8 cellular contexts compared by ENCODE assay signal in genomic region chr16:46947900-46948547, GRCh38. TPM values are rescaled to one million over a fixed set of nuclear protein-coding genes. Genes with fewer than 3 reads are reported as not detected.
DNase-seq lines count a peak whose midpoint lies in the region; ATAC-seq, FAIRE-seq and TF ChIP-seq lines count a peak whose summit lies in the region.

No MANE protein-coding gene starts in this region.

- TF ChIP-seq CTCF in A549 (IDR thresholded peaks at IDR 0.05) (peak; percentile 79), GM12864 (IDR thresholded peaks at IDR 0.05; ENCODE audit: low read depth, low read length, missing control alignments) (peak; percentile 64), tibial artery (IDR thresholded peaks at IDR 0.05) (peak in 1 of 2 experiments; percentile 12)

- peaks cover 6% of the 10 kb centered on the region for H3K4me1 Mint-ChIP-seq in activated naive CD8-positive, alpha-beta T cell (ENCODE audit: low read depth)
- peaks cover 21% of the 10 kb centered on the region for H3K4me1 Mint-ChIP-seq in stimulated activated naive CD8-positive, alpha-beta T cell treated with anti-CD3 and anti-CD28 coated beads, Interleukin-15, Interleukin-2, amounts not matched to agents 100 ng/mL and 50 ng/mL, for 24 hours (ENCODE audit: low read depth)

- POLR2A ChIA-PET in A549 (lab: Yijun Ruan, JAX), result no interaction called here

- H3K9me3 ChIP-seq in A549 (no peaks in the 10 kb centered on the region), tibial artery (no peaks in the 10 kb centered on the region)

- peak; percentile 90 to 91 for ATAC-seq in A549
- peak; percentile 72 for ATAC-seq in HG03095 (IDR thresholded peaks at IDR 0.05; ENCODE audit: unreplicated experiment)

- no peaks in the 10 kb centered on the region for H3K9me3 Mint-ChIP-seq in activated naive CD8-positive, alpha-beta T cell (ENCODE audit: low read depth)
- H3K9me3 Mint-ChIP-seq in stimulated activated naive CD8-positive, alpha-beta T cell treated with anti-CD3 and anti-CD28 coated beads, Interleukin-15, Interleukin-2, amounts not matched to agents 100 ng/mL and 50 ng/mL, for 24 hours, result no peaks in the 10 kb centered on the region

- H3K4me3 Mint-ChIP-seq in activated naive CD8-positive, alpha-beta T cell, result no peak overlapping the region
- no peak overlapping the region for H3K4me3 Mint-ChIP-seq in stimulated activated naive CD8-positive, alpha-beta T cell treated with anti-CD3 and anti-CD28 coated beads, Interleukin-15, Interleukin-2, amounts not matched to agents 100 ng/mL and 50 ng/mL, for 24 hours

- peak overlapping the region; percentile 22 for H3K27ac Mint-ChIP-seq in activated naive CD8-positive, alpha-beta T cell
- H3K27ac Mint-ChIP-seq in stimulated activated naive CD8-positive, alpha-beta T cell treated with anti-CD3 and anti-CD28 coated beads, Interleukin-15, Interleukin-2, amounts not matched to agents 100 ng/mL and 50 ng/mL, for 24 hours, result peak overlapping the region; percentile 83

- TF ChIP-seq RAD21 in A549 (conservative IDR thresholded peaks at IDR 0.05 in 1 of 2, IDR thresholded peaks at IDR 0.05 in 1 of 2), result peak; percentile 87 to 88

- H3K4me2 ChIP-seq in A549, result no peak overlapping the region

- H3K36me3 Mint-ChIP-seq in activated naive CD8-positive, alpha-beta T cell, result no peaks in the 10 kb centered on the region
- H3K36me3 Mint-ChIP-seq in stimulated activated naive CD8-positive, alpha-beta T cell treated with anti-CD3 and anti-CD28 coated beads, Interleukin-15, Interleukin-2, amounts not matched to agents 100 ng/mL and 50 ng/mL, for 24 hours (ENCODE audit: low read depth), result no peaks in the 10 kb centered on the region

- WGBS in A549 (ENCODE audit: missing lambda C conversion rate), result 69% methylated on average over 7 of the region's 7 CpGs

- H3K36me3 ChIP-seq in tibial artery, result no peaks in the 10 kb centered on the region

- H3K27me3 Mint-ChIP-seq in activated naive CD8-positive, alpha-beta T cell, result no peaks in the 10 kb centered on the region
- no peaks in the 10 kb centered on the region for H3K27me3 Mint-ChIP-seq in stimulated activated naive CD8-positive, alpha-beta T cell treated with anti-CD3 and anti-CD28 coated beads, Interleukin-15, Interleukin-2, amounts not matched to agents 100 ng/mL and 50 ng/mL, for 24 hours

- CTCF ChIA-PET in A549 (lab: Yijun Ruan, JAX), result interaction anchor here (0.8 to 3.2 kb wide), 24 partner anchors 9 to 1682 kb away, joined by 3 to 21 read pairs (median 5); partner anchors contain the start of genes ABCC12, GPT2 and NETO2

- H3K4me1 ChIP-seq in A549 (no peaks in the 10 kb centered on the region), tibial artery (no peaks in the 10 kb centered on the region)

- peak; percentile 74 for FAIRE-seq in A549 (lab: Jason Lieb, UNC)

- TF ChIP-seq EP300 in A549 (IDR thresholded peaks at IDR 0.05), result no peak

- peak; percentile 38 to 55 for DNase-seq in A549 (ENCODE audit: low read depth in 1 of 2, low spot score in 1 of 2)
- no peak for DNase-seq in GM12864 (ENCODE audit: low read depth)
- peak; percentile 5 for DNase-seq in NOMO-1 treated with dmso at 0.1 percent for 144 hours (lab: John Stamatoyannopoulos, UW; ENCODE audit: unreplicated experiment)
- DNase-seq in inferior parietal cortex (ENCODE audit: extremely low spot score), result peak; percentile 57
- DNase-seq in tibial artery, result no peak

- H3K27ac ChIP-seq in A549 (no peak overlapping the region), tibial artery (no peak overlapping the region)

- H3K4me3 ChIP-seq in A549 (no peak overlapping the region), GM12864 (ENCODE audit: low read depth, low read length) (no peak overlapping the region), tibial artery (no peak overlapping the region)

- H3K27me3 ChIP-seq in tibial artery, result no peaks in the 10 kb centered on the region

- TF ChIP-seq POLR2A in A549 (IDR thresholded peaks at IDR 0.05; ENCODE audit: low read length), result no peak

- intact Hi-C loops in tibial artery (cut with DNase I; ENCODE audit: low total_unique reads), result no loop called here

TF ChIP-seq in A549, 52 proteins besides CTCF, POLR2A, EP300 and RAD21:
- TF ChIP-seq SMC3 (IDR thresholded peaks at IDR 0.05) (peak; percentile 79), ZC3H11A (IDR thresholded peaks at IDR 0.05) (no peak)

RNA-seq across cellular contexts. Expression of gene DNAJA2, which starts 25.4 kb away (rescaled TPM):
- polyA plus RNA-seq in A549 (2011; rRNA removed), result 28.8 and 33.7 TPM in 2 replicates
- polyA plus RNA-seq in A549 (2012; cell fraction: cytosol; rRNA removed), result 8.5 and 9.8 TPM in 2 replicates
- 4.3 and 8.2 TPM in 2 replicates for polyA plus RNA-seq in A549 (2012; cell fraction: nucleus; rRNA removed)
- 81.4 to 82.3 TPM (median 81.6 TPM) in 3 replicates for polyA plus RNA-seq in A549 (2017; fragmentation: RNase III; extraction: RNeasy Plus Mini Kit Qiagen cat#74134 plus additional on column Dnase treatment)
- polyA minus RNA-seq in A549 (2011; rRNA and poly(A)+ RNA removed), result 25.9 and 27.6 TPM in 2 replicates

Comparison
In these comparisons a context has a peak if more than half of its experiments do, and no peak if none do; other contexts are left out.
1. DNase-seq: peak in A549 (2 of 2), NOMO-1 treated with dmso at 0.1 percent for 144 hours (single experiment) and inferior parietal cortex (single experiment); none in GM12864 (single experiment) and tibial artery (0 of 2).